In the genomic region with DNA sequence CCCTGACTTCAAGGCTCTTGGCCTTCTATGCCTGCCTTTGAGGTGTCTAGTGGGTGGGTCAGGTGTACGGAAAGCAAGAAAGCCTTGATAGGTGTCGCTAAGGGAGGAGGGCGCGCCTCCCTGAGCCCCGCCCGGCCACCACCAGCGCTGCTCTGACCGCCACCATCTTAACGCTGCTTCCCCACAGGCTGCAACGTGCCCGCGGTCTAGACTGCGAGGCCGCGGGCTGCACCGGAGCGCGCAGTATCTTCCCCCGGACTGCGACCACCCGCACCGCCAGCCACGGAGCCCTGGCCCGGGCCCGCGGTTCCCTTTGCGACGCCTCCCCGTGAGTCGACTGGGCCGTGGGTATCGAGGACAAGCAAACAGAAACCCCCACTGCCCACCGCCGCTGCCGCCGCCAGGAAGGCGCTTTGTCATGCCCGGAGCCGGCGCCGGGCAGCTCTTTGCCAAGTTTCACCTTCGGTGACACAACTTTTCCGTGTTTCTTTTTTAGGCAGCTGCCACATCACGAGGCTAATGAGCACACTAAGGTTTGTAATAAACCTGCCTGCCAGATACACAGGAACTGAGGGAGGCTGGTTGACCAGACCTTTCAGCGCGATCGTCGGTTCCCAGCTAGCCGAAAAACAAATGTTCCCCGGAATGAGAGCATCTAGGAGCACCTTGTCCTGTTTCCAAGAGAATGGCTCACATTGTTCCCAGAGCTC, we compare ENCODE assay signal across 8 cellular contexts.
DNase-seq lines count a peak whose midpoint lies in the region; ATAC-seq and TF ChIP-seq lines count a peak whose summit lies in the region.

No MANE protein-coding gene starts in this region.

- peaks cover 29% of the 10 kb centered on the region for H3K27me3 Mint-ChIP-seq in CD8-positive, alpha-beta T cell (ENCODE audit: low read depth)

- no peak overlapping the region for H3K27ac ChIP-seq in CD8-positive, alpha-beta T cell (ENCODE audit: low read depth, low read length)
- H3K27ac ChIP-seq in KMS-11 (peak overlapping the region; percentile 93), esophagus squamous epithelium (peak overlapping the region in 3 of 4 donors; percentile 30 to 55 (median 47)), neural cell (ENCODE audit: low read length) (no peak overlapping the region)

- no peak for ATAC-seq in CD8-positive, alpha-beta T cell
- no peak for ATAC-seq in HG03571 (IDR thresholded peaks at IDR 0.05; ENCODE audit: unreplicated experiment)

- H4K20me1 ChIP-seq in KMS-11 (ENCODE audit: insufficient read depth) (no peaks in the 10 kb centered on the region), neural cell (ENCODE audit: insufficient read depth) (no peaks in the 10 kb centered on the region)

- intact Hi-C loops in CD8-positive, alpha-beta T cell (cut with DNase I, micrococcal nuclease) = no loop called here
- intact Hi-C loops in esophagus squamous epithelium (cut with DNase I) = no loop called here

- no peaks in the 10 kb centered on the region for H3K9me3 Mint-ChIP-seq in CD8-positive, alpha-beta T cell

- H3K36me3 Mint-ChIP-seq in CD8-positive, alpha-beta T cell = no peaks in the 10 kb centered on the region

- no peak overlapping the region for H3K27ac Mint-ChIP-seq in CD8-positive, alpha-beta T cell

- no peak for TF ChIP-seq EP300 in neural cell (conservative IDR thresholded peaks at IDR 0.05; ENCODE audit: poor library complexity, severe bottlenecking)

- no peak for TF ChIP-seq RAD21 in neural cell (conservative IDR thresholded peaks at IDR 0.05)

- no peaks in the 10 kb centered on the region for H3F3A ChIP-seq in neural cell (ENCODE audit: insufficient read depth, low read length, poor library complexity, severe bottlenecking)

- peak overlapping the region; percentile 78 for H2AFZ ChIP-seq in KMS-11 (ENCODE audit: low read depth)
- H2AFZ ChIP-seq in neural cell (ENCODE audit: low read depth, low read length) = no peak overlapping the region

- peaks cover 3% of the 10 kb centered on the region for H3K4me1 Mint-ChIP-seq in CD8-positive, alpha-beta T cell (ENCODE audit: low read depth)

- H3K9me3 ChIP-seq in CD8-positive, alpha-beta T cell (ENCODE audit: low read length) = no peaks in the 10 kb centered on the region
- H3K9me3 ChIP-seq in esophagus squamous epithelium = no peaks in the 10 kb centered on the region
- H3K9me3 ChIP-seq in neural cell (ENCODE audit: low read length) = no peaks in the 10 kb centered on the region

- H3K79me2 ChIP-seq in KMS-11 (ENCODE audit: insufficient read depth, low read depth) (no peaks in the 10 kb centered on the region), neural cell (replicated peaks; ENCODE audit: insufficient read depth, low read length) (no peaks in the 10 kb centered on the region)

- CTCF ChIA-PET in CD8-positive, alpha-beta T cell (lab: Charles Lee) = no interaction called here

- H3K4me3 ChIP-seq in CD8-positive, alpha-beta T cell (ENCODE audit: low read depth, low read length) = no peak overlapping the region
- H3K4me3 ChIP-seq in KMS-11 (IDR thresholded peaks at IDR 0.05; ENCODE audit: insufficient read depth, low read depth, low read length) (no peak overlapping the region), esophagus squamous epithelium (peak overlapping the region; percentile 36 to 59 (median 48)), neural cell (ENCODE audit: low read length) (peak overlapping the region; percentile 57)

- H3K4me2 ChIP-seq in KMS-11 = peak overlapping the region; percentile 67
- no peak overlapping the region for H3K4me2 ChIP-seq in neural cell (ENCODE audit: low read length)

- H3K4me1 ChIP-seq in CD8-positive, alpha-beta T cell (ENCODE audit: insufficient read depth, low read length) = no peaks in the 10 kb centered on the region
- H3K4me1 ChIP-seq in KMS-11 (ENCODE audit: low read depth, poor library complexity, severe bottlenecking) (peaks cover 14% of the 10 kb centered on the region), esophagus squamous epithelium (peaks cover 0 to 8% (median 0%) of the 10 kb centered on the region in 3 donors)

- peak overlapping the region; percentile 42 for H3K4me3 Mint-ChIP-seq in CD8-positive, alpha-beta T cell

- H3K36me3 ChIP-seq in CD8-positive, alpha-beta T cell (ENCODE audit: insufficient read depth, low read length) = no peaks in the 10 kb centered on the region
- H3K36me3 ChIP-seq in KMS-11 (ENCODE audit: insufficient read depth) (no peaks in the 10 kb centered on the region), esophagus squamous epithelium (no peaks in the 10 kb centered on the region), neural cell (ENCODE audit: insufficient read depth, low read length) (no peaks in the 10 kb centered on the region)

- no peaks in the 10 kb centered on the region for H3K9me2 ChIP-seq in neural cell (ENCODE audit: insufficient read depth, low read length)

- POLR2A ChIA-PET in CD8-positive, alpha-beta T cell (lab: Charles Lee) = no interaction called here

- TF ChIP-seq POLR2A in esophagus squamous epithelium (IDR thresholded peaks at IDR 0.05) = no peak

- no peak for DNase-seq in CD8-positive, alpha-beta T cell
- DNase-seq in esophagus squamous epithelium (lab: John Stamatoyannopoulos, UW) (no peak), GM13977 (ENCODE audit: low spot score) (no peak), NCI-H2171 (lab: John Stamatoyannopoulos, UW) (no peak)
- DNase-seq in activated CD4-positive, alpha-beta T cell treated with anti-CD3 and anti-CD28 coated beads, Interleukin-2, amount 50 U/mL, for 1 hour = no peak

- TF ChIP-seq CTCF in CD8-positive, alpha-beta T cell (IDR thresholded peaks at IDR 0.05) = no peak
- TF ChIP-seq CTCF in KMS-11 (conservative IDR thresholded peaks at IDR 0.05; ENCODE audit: low read depth, low read length) = no peak
- TF ChIP-seq CTCF in esophagus squamous epithelium (IDR thresholded peaks at IDR 0.05) = no peak
- TF ChIP-seq CTCF in neural cell (IDR thresholded peaks at IDR 0.05; ENCODE audit: poor library complexity, severe bottlenecking) = no peak
- TF ChIP-seq CTCF in GM13977 (IDR thresholded peaks at IDR 0.05; ENCODE audit: extremely low read depth, insufficient read depth, missing control alignments) = no peak

- H3K9ac ChIP-seq in KMS-11 (peak overlapping the region; percentile 94), neural cell (ENCODE audit: low read length) (no peak overlapping the region)

- in situ Hi-C loops in GM13977 (cut with MboI; ENCODE audit: low pct_unique_long_range_greater_than_20kb, low sequenced_read_pairs, unreplicated experiment) = no loop called here

- WGBS in esophagus squamous epithelium, 2 donors = 25% methylated on average over 12 of the region's 50 CpGs; no CpG with 5 or more reads in 1 of the 2 donors

- H3K27me3 ChIP-seq in CD8-positive, alpha-beta T cell (ENCODE audit: insufficient read depth, low read length) = no peaks in the 10 kb centered on the region
- H3K27me3 ChIP-seq in KMS-11 (ENCODE audit: insufficient read depth, low read depth) = no peaks in the 10 kb centered on the region
- H3K27me3 ChIP-seq in esophagus squamous epithelium = no peaks in the 10 kb centered on the region
- H3K27me3 ChIP-seq in neural cell (ENCODE audit: insufficient read depth, low read depth, low read length) = peaks cover 10% of the 10 kb centered on the region

TF ChIP-seq in neural cell, 6 proteins besides CTCF, POLR2A, EP300 and RAD21:
- TF ChIP-seq SMC3 (conservative IDR thresholded peaks at IDR 0.05; ENCODE audit: poor library complexity) (no peak), TAF1 (IDR thresholded peaks at IDR 0.05; ENCODE audit: low read depth) (no peak), EZH2 (IDR thresholded peaks at IDR 0.05; ENCODE audit: borderline replicate concordance, insufficient read depth, low read length, poor library complexity, severe bottlenecking) (no peak)
- TF ChIP-seq, protein P1, sequence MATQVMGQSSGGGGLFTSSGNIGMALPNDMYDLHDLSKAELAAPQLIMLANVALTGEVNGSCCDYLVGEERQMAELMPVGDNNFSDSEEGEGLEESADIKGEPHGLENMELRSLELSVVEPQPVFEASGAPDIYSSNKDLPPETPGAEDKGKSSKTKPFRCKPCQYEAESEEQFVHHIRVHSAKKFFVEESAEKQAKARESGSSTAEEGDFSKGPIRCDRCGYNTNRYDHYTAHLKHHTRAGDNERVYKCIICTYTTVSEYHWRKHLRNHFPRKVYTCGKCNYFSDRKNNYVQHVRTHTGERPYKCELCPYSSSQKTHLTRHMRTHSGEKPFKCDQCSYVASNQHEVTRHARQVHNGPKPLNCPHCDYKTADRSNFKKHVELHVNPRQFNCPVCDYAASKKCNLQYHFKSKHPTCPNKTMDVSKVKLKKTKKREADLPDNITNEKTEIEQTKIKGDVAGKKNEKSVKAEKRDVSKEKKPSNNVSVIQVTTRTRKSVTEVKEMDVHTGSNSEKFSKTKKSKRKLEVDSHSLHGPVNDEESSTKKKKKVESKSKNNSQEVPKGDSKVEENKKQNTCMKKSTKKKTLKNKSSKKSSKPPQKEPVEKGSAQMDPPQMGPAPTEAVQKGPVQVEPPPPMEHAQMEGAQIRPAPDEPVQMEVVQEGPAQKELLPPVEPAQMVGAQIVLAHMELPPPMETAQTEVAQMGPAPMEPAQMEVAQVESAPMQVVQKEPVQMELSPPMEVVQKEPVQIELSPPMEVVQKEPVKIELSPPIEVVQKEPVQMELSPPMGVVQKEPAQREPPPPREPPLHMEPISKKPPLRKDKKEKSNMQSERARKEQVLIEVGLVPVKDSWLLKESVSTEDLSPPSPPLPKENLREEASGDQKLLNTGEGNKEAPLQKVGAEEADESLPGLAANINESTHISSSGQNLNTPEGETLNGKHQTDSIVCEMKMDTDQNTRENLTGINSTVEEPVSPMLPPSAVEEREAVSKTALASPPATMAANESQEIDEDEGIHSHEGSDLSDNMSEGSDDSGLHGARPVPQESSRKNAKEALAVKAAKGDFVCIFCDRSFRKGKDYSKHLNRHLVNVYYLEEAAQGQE (IDR thresholded peaks at IDR 0.05; ENCODE audit: borderline replicate concordance) = no peak
TF ChIP-seq in neural cell: peak in this region for 0.

Comparison
In these comparisons a context has a peak if more than half of its experiments do, and no peak if none do; other contexts are left out.
1. H3K27ac ChIP-seq: peak in KMS-11 (single experiment) and esophagus squamous epithelium (3 of 4); none in CD8-positive, alpha-beta T cell (single experiment) and neural cell (single experiment).
2. H3K4me3 ChIP-seq: peak in esophagus squamous epithelium (4 of 4) and neural cell (single experiment); none in CD8-positive, alpha-beta T cell (single experiment) and KMS-11 (single experiment).